ENCODE assay signal across 26 cellular contexts in genomic region chr12:78519422-78519821, GRCh38.
"Had no signal": no experiment of that assay in that cellular context is flagged by ENCODE, and none has a peak within 500 bp of the region (broad histone marks: within the 10 kb centered on the region; RNA-seq: fewer than 3 reads in every experiment).

No MANE protein-coding gene starts in this region.

- H3K27me3 Mint-ChIP-seq: naive thymus-derived CD4-positive, alpha-beta T cell; natural killer cell treated with Interleukin-12 subunit alpha and Interleukin-12 subunit beta and Interleukin-15 and Interleukin-18, amount 100 ng/mL, for 72 hours; stimulated activated naive B cell treated with anti-CD40 and anti-IgM and Interleukin-4, amounts not matched to agents 10 μg/mL and 1 μg/mL and 100 μg/mL, for 72 hours had no signal

- H3K9me3 ChIP-seq: mucosa of descending colon, pancreas, prostate gland, testis, thyroid gland, transverse colon had no signal

- H3K36me3 ChIP-seq: left ventricle myocardium inferior, pancreas, prostate gland, stomach, thyroid gland, transverse colon, upper lobe of left lung had no signal

- H3K4me3 Mint-ChIP-seq: naive thymus-derived CD4-positive, alpha-beta T cell; natural killer cell treated with Interleukin-12 subunit alpha and Interleukin-12 subunit beta and Interleukin-15 and Interleukin-18, amount 100 ng/mL, for 72 hours; stimulated activated naive B cell treated with anti-CD40 and anti-IgM and Interleukin-4, amounts not matched to agents 10 μg/mL and 1 μg/mL and 100 μg/mL, for 72 hours had no signal

- H3K27me3 ChIP-seq: hepatocyte, pancreas, stomach, testis, thyroid gland, transverse colon, upper lobe of left lung had no signal

- DNase-seq: left ventricle myocardium inferior; mesendoderm; midbrain; naive thymus-derived CD4-positive, alpha-beta T cell; nucleus accumbens; retina; right cardiac atrium; stimulated activated CD4-positive, alpha-beta T cell treated with anti-CD3 and anti-CD28 coated beads, Interleukin-12 subunit alpha, Interleukin-12 subunit beta, amount 100 ng/mL, for 4 hours; stimulated activated CD4-positive, alpha-beta T cell treated with anti-CD3 and anti-CD28 coated beads, Interleukin-15, amount 100 ng/mL, for 24 hours; stimulated activated CD4-positive, alpha-beta T cell treated with anti-CD3 and anti-CD28 coated beads, Interleukin-2, amount 100 ng/mL, for 24 hours; stimulated activated CD4-positive, alpha-beta T cell treated with anti-CD3 and anti-CD28 coated beads, Interleukin-4, amount 100 ng/mL, for 1 hour; stimulated activated naive B cell treated with anti-CD40 and anti-IgM and Interleukin-4, amounts not matched to agents 10 μg/mL and 1 μg/mL and 100 μg/mL, for 72 hours; stimulated activated naive CD8-positive, alpha-beta T cell treated with anti-CD3 and anti-CD28 coated beads, Interleukin-15, Interleukin-2, amounts not matched to agents 100 U/mL and 50 U/mL, for 24 hours; stomach; testis; thyroid gland; transverse colon; upper lobe of left lung had no signal

- H3K4me1 ChIP-seq: left ventricle myocardium inferior, pancreas, prostate gland, stomach, testis, thyroid gland, transverse colon, upper lobe of left lung had no signal

- H3K4me1 Mint-ChIP-seq: naive thymus-derived CD4-positive, alpha-beta T cell; stimulated activated naive B cell treated with anti-CD40 and anti-IgM and Interleukin-4, amounts not matched to agents 10 μg/mL and 1 μg/mL and 100 μg/mL, for 72 hours had no signal

- H3K27ac ChIP-seq: hepatocyte, left ventricle myocardium inferior, pancreas, prostate gland, skin epidermis, stomach, testis, thyroid gland, transverse colon, upper lobe of left lung had no signal

- H3K36me3 Mint-ChIP-seq: naive thymus-derived CD4-positive, alpha-beta T cell; stimulated activated naive B cell treated with anti-CD40 and anti-IgM and Interleukin-4, amounts not matched to agents 10 μg/mL and 1 μg/mL and 100 μg/mL, for 72 hours had no signal

- H3K27ac Mint-ChIP-seq: naive thymus-derived CD4-positive, alpha-beta T cell; natural killer cell treated with Interleukin-12 subunit alpha and Interleukin-12 subunit beta and Interleukin-15 and Interleukin-18, amount 100 ng/mL, for 72 hours; stimulated activated naive B cell treated with anti-CD40 and anti-IgM and Interleukin-4, amounts not matched to agents 10 μg/mL and 1 μg/mL and 100 μg/mL, for 72 hours had no signal

- ATAC-seq: mucosa of descending colon; naive thymus-derived CD4-positive, alpha-beta T cell; natural killer cell treated with Interleukin-12 subunit alpha and Interleukin-12 subunit beta and Interleukin-15 and Interleukin-18, amount 100 ng/mL, for 72 hours; pancreas; right cardiac atrium; sciatic nerve; stimulated activated naive B cell treated with anti-CD40 and anti-IgM and Interleukin-4, amounts not matched to agents 10 μg/mL and 1 μg/mL and 100 μg/mL, for 72 hours; stimulated activated naive CD8-positive, alpha-beta T cell treated with anti-CD3 and anti-CD28 coated beads, Interleukin-15, Interleukin-2, amounts not matched to agents 100 U/mL and 50 U/mL, for 24 hours had no signal

- H3K4me3 ChIP-seq: hepatocyte, left ventricle myocardium inferior, lung, mucosa of descending colon, pancreas, prostate gland, skin epidermis, stomach, testis, thyroid gland, transverse colon, upper lobe of left lung had no signal
